Comparison of ENCODE assay signal across 8 cellular contexts in genomic region chr14:74647834-74648361, GRCh38. TPM values are rescaled to one million over a fixed set of nuclear protein-coding genes. Genes with fewer than 3 reads are reported as not detected.
DNase-seq lines count a peak whose midpoint lies in the region; ATAC-seq, FAIRE-seq and TF ChIP-seq lines count a peak whose summit lies in the region.
"Had no signal": no experiment of that assay in that cellular context is flagged by ENCODE, and none has a peak within 500 bp of the region (broad histone marks: within the 10 kb centered on the region; RNA-seq: fewer than 3 reads in every experiment).

No MANE protein-coding gene starts in this region.

- H3K27ac ChIP-seq in esophagus squamous epithelium (peak overlapping the region; percentile 51 to 74 (median 62)), stomach (no peak overlapping the region)

- no peak for FAIRE-seq in H54 (lab: Jason Lieb, UNC)

- TF ChIP-seq CTCF in esophagus squamous epithelium (IDR thresholded peaks at IDR 0.05) (no peak), stomach (IDR thresholded peaks at IDR 0.05) (no peak)

- TF ChIP-seq POLR2A in esophagus squamous epithelium (IDR thresholded peaks at IDR 0.05) = no peak
- no peak for TF ChIP-seq POLR2A in stomach (IDR thresholded peaks at IDR 0.05)
- TF ChIP-seq POLR2A in H54 (IDR thresholded peaks at IDR 0.05; ENCODE audit: low read depth, low read length) = no peak

- H3K36me3 ChIP-seq in MG63 = no peaks in the 10 kb centered on the region
- no peaks in the 10 kb centered on the region for H3K36me3 ChIP-seq in esophagus squamous epithelium
- H3K36me3 ChIP-seq in stomach = no peaks in the 10 kb centered on the region

- H3K4me3 ChIP-seq in MG63 (no peak overlapping the region), esophagus squamous epithelium (no peak overlapping the region), stomach (no peak overlapping the region)

- no peaks in the 10 kb centered on the region for H3K27me3 ChIP-seq in MG63
- H3K27me3 ChIP-seq in esophagus squamous epithelium = no peaks in the 10 kb centered on the region
- peaks cover 0 to 36% (median 3%) of the 10 kb centered on the region in 3 donors for H3K27me3 ChIP-seq in stomach

- H3K4me1 ChIP-seq in esophagus squamous epithelium (peaks cover 15 to 69% (median 38%) of the 10 kb centered on the region in 3 donors), stomach (peaks cover 8 to 23% (median 16%) of the 10 kb centered on the region in 4 donors)

- ATAC-seq in HG03442 (IDR thresholded peaks at IDR 0.05; ENCODE audit: unreplicated experiment) (no peak), HG02610 (IDR thresholded peaks at IDR 0.05; ENCODE audit: unreplicated experiment) (no peak)

- intact Hi-C loops in esophagus squamous epithelium (cut with DNase I) = no loop called here
- intact Hi-C loops in stomach (cut with DNase I; ENCODE audit: low total_unique reads) = no loop called here

- DNase-seq in MG63 (peak; percentile 15), NCI-H69 (lab: John Stamatoyannopoulos, UW) (peak; percentile 98), esophagus squamous epithelium (lab: John Stamatoyannopoulos, UW) (no peak), stomach (peak; percentile 34), H54 (ENCODE audit: insufficient read length, low spot score) (no peak)
- DNase-seq: Kasumi-1 had no signal

- no peaks in the 10 kb centered on the region for H3K9me3 ChIP-seq in MG63
- no peaks in the 10 kb centered on the region for H3K9me3 ChIP-seq in esophagus squamous epithelium
- H3K9me3 ChIP-seq in stomach = no peaks in the 10 kb centered on the region

- no peak for TF ChIP-seq EP300 in stomach (IDR thresholded peaks at IDR 0.05)

- 0% methylated on average over 1 of the region's 5 CpGs; no CpG with 5 or more reads in 1 of the 2 donors for WGBS in esophagus squamous epithelium, 2 donors
- 22 to 34% (median 25%) methylated on average over 5 of the region's 5 CpGs for WGBS in stomach, 5 donors

RNA-seq across cellular contexts. Expression of gene LTBP2, which starts 35.9 kb away (rescaled TPM):
- 4.4 and 4.5 TPM in 2 replicates for total RNA-seq in MG63 (2014; rRNA removed; shearing (Covaris generic); ENCODE audit: low replicate concordance)
- 10 to 100 TPM; 10.3 to 41.6 (median 17.0) TPM for total RNA-seq in esophagus squamous epithelium
- 10 to 100 TPM in 3 of 5 donors, 1 to 10 TPM in 2; 5.8 to 36.2 (median 10.5) TPM for total RNA-seq in stomach
- polyA plus RNA-seq in stomach = 1 to 10 TPM; 2.9 to 5.9 (median 3.4) TPM

Comparison
In these comparisons a context has a peak if more than half of its experiments do, and no peak if none do; other contexts are left out.
1. DNase-seq: peak in MG63 (single experiment), NCI-H69 (single experiment) and stomach (single experiment); none in esophagus squamous epithelium (single experiment) and H54 (single experiment).
2. H3K27ac ChIP-seq: peak in esophagus squamous epithelium (4 of 4); none in stomach (0 of 5).